In genomic region chr4:99817310-99817885, GRCh38 we compare ENCODE assay signal across 10 cellular contexts. TPM values are rescaled to one million over a fixed set of nuclear protein-coding genes. Genes with fewer than 3 reads are reported as not detected.
DNase-seq lines count a peak whose midpoint lies in the region; ATAC-seq, FAIRE-seq and TF ChIP-seq lines count a peak whose summit lies in the region.
"Had no signal": no experiment of that assay in that cellular context is flagged by ENCODE, and none has a peak within 500 bp of the region (broad histone marks: within the 10 kb centered on the region; RNA-seq: fewer than 3 reads in every experiment).

No MANE protein-coding gene starts in this region.

- H3K4me1 ChIP-seq in heart right ventricle = peaks cover 0 to 68% (median 0%) of the 10 kb centered on the region in 9 donors
- no peaks in the 10 kb centered on the region for H3K4me1 ChIP-seq in right cardiac atrium (ENCODE audit: control insufficient read depth, insufficient read depth, low read length)
- peaks cover 43% of the 10 kb centered on the region for H3K4me1 ChIP-seq in mammary epithelial cell (ENCODE audit: insufficient read depth, low read length)
- peaks cover 4% of the 10 kb centered on the region for H3K4me1 ChIP-seq in upper lobe of right lung

- CTCF ChIA-PET in mammary epithelial cell (lab: Charles Lee; ENCODE audit: low non-redundant PET) = no interaction called here

- TF ChIP-seq CTCF in heart right ventricle (IDR thresholded peaks at IDR 0.05) (no peak), HL-60 (IDR thresholded peaks at IDR 0.05; ENCODE audit: insufficient read depth, low read length) (no peak), mammary epithelial cell (conservative IDR thresholded peaks at IDR 0.05 in 1 of 2, IDR thresholded peaks at IDR 0.05 in 1 of 2; ENCODE audit: extremely low read depth in 1 of 2, insufficient read depth in 1 of 2, low read depth in 1 of 2, low read length in 2 of 2) (no peak), upper lobe of right lung (IDR thresholded peaks at IDR 0.05) (no peak)

- peak overlapping the region; percentile 91 for H3K4me2 ChIP-seq in mammary epithelial cell (ENCODE audit: insufficient read depth, low read depth, low read length)

- H3K36me3 ChIP-seq in heart right ventricle (no peaks in the 10 kb centered on the region), mammary epithelial cell (ENCODE audit: insufficient read depth, low read length) (no peaks in the 10 kb centered on the region), upper lobe of right lung (no peaks in the 10 kb centered on the region)

- H4K20me1 ChIP-seq in mammary epithelial cell (ENCODE audit: insufficient read depth, low read length) = no peaks in the 10 kb centered on the region

- dilution Hi-C loops in mammary epithelial cell (cut with HindIII; ENCODE audit: low sequenced_read_pairs) = loop anchor here (5.0 kb wide), 1 partner anchor 105 kb away; no protein-coding TSS in a partner anchor

- H3K79me2 ChIP-seq in mammary epithelial cell (ENCODE audit: insufficient read depth, low read length) = peaks cover 46% of the 10 kb centered on the region

- H3K27me3 ChIP-seq in heart right ventricle = no peaks in the 10 kb centered on the region
- H3K27me3 ChIP-seq in right cardiac atrium (ENCODE audit: control insufficient read depth, insufficient read depth) = no peaks in the 10 kb centered on the region
- H3K27me3 ChIP-seq in HL-60 (ENCODE audit: insufficient read depth, poor library complexity, severe bottlenecking) = no peaks in the 10 kb centered on the region
- no peaks in the 10 kb centered on the region for H3K27me3 ChIP-seq in mammary epithelial cell (ENCODE audit: insufficient read depth, low read length)
- H3K27me3 ChIP-seq in upper lobe of right lung = no peaks in the 10 kb centered on the region

- in situ Hi-C loops in mammary epithelial cell (cut with MboI; ENCODE audit: low sequenced_read_pairs in 2 of 2) = no loop called here

- H2AFZ ChIP-seq in mammary epithelial cell (ENCODE audit: low read depth, low read length) = no peak overlapping the region

- TSS peak; percentile 95 for BruUV-seq in mammary epithelial cell (replicated peaks; lab: Mats Ljungman, UMichigan)

- no peak for FAIRE-seq in HTR-8/SVneo (lab: Jason Lieb, UNC)

- peak overlapping the region in 2 of 10 donors; percentile 7 to 93 for H3K27ac ChIP-seq in heart right ventricle
- no peak overlapping the region for H3K27ac ChIP-seq in right cardiac atrium (ENCODE audit: low read length)
- peak overlapping the region; percentile 77 for H3K27ac ChIP-seq in HL-60 (replicated peaks)
- H3K27ac ChIP-seq in mammary epithelial cell (ENCODE audit: insufficient read depth, low read depth, low read length) = peak overlapping the region; percentile 94
- H3K27ac ChIP-seq in upper lobe of right lung = peak overlapping the region; percentile 76

- H3K4me3 ChIP-seq in heart right ventricle (peak overlapping the region in 6 of 10 donors; percentile 13 to 61 (median 30)), right cardiac atrium (ENCODE audit: low read length) (no peak overlapping the region), HL-60 (replicated peaks; ENCODE audit: insufficient read depth, low read length) (peak overlapping the region; percentile 81), mammary epithelial cell (replicated peaks in 1 of 3; ENCODE audit: insufficient read depth in 1 of 3, low read depth in 2 of 3, low read length in 3 of 3) (peak overlapping the region; percentile 61 to 68 (median 68)), upper lobe of right lung (peak overlapping the region; percentile 49)

- ATAC-seq in heart right ventricle (no peak), right cardiac atrium (no peak), upper lobe of right lung (peak; percentile 14)

- H3K9me3 ChIP-seq in heart right ventricle = no peaks in the 10 kb centered on the region
- H3K9me3 ChIP-seq in right cardiac atrium (ENCODE audit: control insufficient read depth, low read length) = no peaks in the 10 kb centered on the region
- no peaks in the 10 kb centered on the region for H3K9me3 ChIP-seq in mammary epithelial cell (replicated peaks; ENCODE audit: insufficient read depth, low read length)
- H3K9me3 ChIP-seq in upper lobe of right lung = no peaks in the 10 kb centered on the region

- 77 to 81% methylated on average over 4 of the region's 4 CpGs for WGBS in heart right ventricle, 2 donors
- 73% methylated on average over 4 of the region's 4 CpGs for WGBS in right cardiac atrium
- 62% methylated on average over 4 of the region's 4 CpGs for WGBS in mammary epithelial cell (ENCODE audit: low coverage, missing lambda C conversion rate)

- H3K9ac ChIP-seq in mammary epithelial cell (ENCODE audit: insufficient read depth, low read length) = peak overlapping the region; percentile 93

- intact Hi-C loops in heart right ventricle (cut with DNase I) (loop anchor here in 4 of 10 donors (5.0 to 10.0 kb wide), 5 partner anchors 57 to 130 kb away; partner anchors contain the start of gene DNAJB14 (in 3 of the 4)), right cardiac atrium (cut with DNase I) (no loop called here), mammary epithelial cell (cut with micrococcal nuclease) (loop anchor here (5.0 to 10.0 kb wide), 2 partner anchors 530 to 733 kb away; partner anchors contain the start of gene ADH5), upper lobe of right lung (cut with DNase I) (no loop called here)

- DNase-seq in heart right ventricle (no peak), right cardiac atrium (no peak), HL-60 (ENCODE audit: low read depth in 1 of 2, low spot score in 1 of 2) (peak in 1 of 2 experiments; percentile 18), mammary epithelial cell (peak; percentile 90), upper lobe of right lung (no peak), COR-L47 (lab: John Stamatoyannopoulos, UW) (no peak), HTR-8/SVneo (ENCODE audit: insufficient read length, low spot score) (no peak), NCI-H1694 (lab: John Stamatoyannopoulos, UW) (no peak)
- DNase-seq: DMS153 had no signal

RNA-seq across cellular contexts. Expression of gene DAPP1, which starts 0.8 kb away (rescaled TPM):
- total RNA-seq in heart right ventricle (1 to 10 TPM in 2 of 10 donors, under 1 TPM in 7, not detected in 1; 0.16 to 5.4 (median 0.72) TPM), right cardiac atrium (1 to 10 TPM in 1 of 4 donors, under 1 TPM in 3; 0.42 to 1.4 (median 0.71) TPM), mammary epithelial cell (10 to 100 TPM; 14.5 to 54.8 TPM), upper lobe of right lung (8.9 TPM)
- polyA plus RNA-seq in heart right ventricle (under 1 TPM; 0.16 to 0.22 TPM), right cardiac atrium (0.16 TPM), mammary epithelial cell (18.3 TPM)
- 28.7 TPM for polyA minus RNA-seq in mammary epithelial cell
- polyA plus RNA-seq: neural cell had no signal
